In genomic region chr17:17913695-17914332, GRCh38 we compare ENCODE assay signal across 8 cellular contexts. TPM values are rescaled to one million over a fixed set of nuclear protein-coding genes. Genes with fewer than 3 reads are reported as not detected.
DNase-seq lines count a peak whose midpoint lies in the region; ATAC-seq and TF ChIP-seq lines count a peak whose summit lies in the region.

No MANE protein-coding gene starts in this region.

- H3K36me3 Mint-ChIP-seq in glutamatergic neuron (ENCODE audit: unreplicated experiment), result no peaks in the 10 kb centered on the region

- peaks cover 22% of the 10 kb centered on the region for H3K4me1 Mint-ChIP-seq in glutamatergic neuron (ENCODE audit: low read depth, unreplicated experiment)

- H3K27me3 Mint-ChIP-seq in glutamatergic neuron (ENCODE audit: unreplicated experiment), result peaks cover 9% of the 10 kb centered on the region

- peak; percentile 85 for DNase-seq in COR-L47 (lab: John Stamatoyannopoulos, UW)
- DNase-seq in NCI-H748 treated with DMSO at 0.1 percent for 48 hours (lab: John Stamatoyannopoulos, UW), result peak; percentile 66
- DNase-seq in activated effector memory CD4-positive, alpha-beta T cell treated with anti-CD3 and anti-CD28 coated beads, Interleukin-2, amount 50 U/mL, for 16 hours, result peak; percentile 71
- DNase-seq in glutamatergic neuron, result peak; percentile 75
- peak; percentile 75 for DNase-seq in sciatic nerve (ENCODE audit: low spot score)
- DNase-seq in NCI-H1092 (lab: John Stamatoyannopoulos, UW), result no peak

- peak overlapping the region; percentile 93 for H3K27ac Mint-ChIP-seq in glutamatergic neuron (ENCODE audit: unreplicated experiment)

- peaks cover 11% of the 10 kb centered on the region for H3K9me3 Mint-ChIP-seq in glutamatergic neuron (ENCODE audit: unreplicated experiment)

- ATAC-seq in HG03442 (IDR thresholded peaks at IDR 0.05; ENCODE audit: unreplicated experiment) (peak; percentile 50), sciatic nerve (peak; percentile 93), HG03520 (IDR thresholded peaks at IDR 0.05; ENCODE audit: unreplicated experiment) (no peak)

- no peak for TF ChIP-seq CTCF in glutamatergic neuron (IDR thresholded peaks at IDR 0.05; ENCODE audit: partially characterized antibody, unreplicated experiment)

- H3K4me3 Mint-ChIP-seq in glutamatergic neuron (ENCODE audit: unreplicated experiment), result peak overlapping the region; percentile 79

- intact Hi-C loops in sciatic nerve (cut with DNase I), result no loop called here

RNA-seq across cellular contexts. Expression of gene TOM1L2, which starts 58.4 kb away (rescaled TPM):
- total RNA-seq in glutamatergic neuron (ENCODE audit: unreplicated experiment), result 62.8 TPM
- total RNA-seq in sciatic nerve, result 144 TPM

RNA-seq across cellular contexts. Expression of gene DRC3, which starts 58.8 kb away (rescaled TPM):
- 0.29 TPM for total RNA-seq in glutamatergic neuron (ENCODE audit: unreplicated experiment)
- total RNA-seq in sciatic nerve, result 5.8 TPM
